1 cellular context compared by ENCODE assay signal in the genomic region with DNA sequence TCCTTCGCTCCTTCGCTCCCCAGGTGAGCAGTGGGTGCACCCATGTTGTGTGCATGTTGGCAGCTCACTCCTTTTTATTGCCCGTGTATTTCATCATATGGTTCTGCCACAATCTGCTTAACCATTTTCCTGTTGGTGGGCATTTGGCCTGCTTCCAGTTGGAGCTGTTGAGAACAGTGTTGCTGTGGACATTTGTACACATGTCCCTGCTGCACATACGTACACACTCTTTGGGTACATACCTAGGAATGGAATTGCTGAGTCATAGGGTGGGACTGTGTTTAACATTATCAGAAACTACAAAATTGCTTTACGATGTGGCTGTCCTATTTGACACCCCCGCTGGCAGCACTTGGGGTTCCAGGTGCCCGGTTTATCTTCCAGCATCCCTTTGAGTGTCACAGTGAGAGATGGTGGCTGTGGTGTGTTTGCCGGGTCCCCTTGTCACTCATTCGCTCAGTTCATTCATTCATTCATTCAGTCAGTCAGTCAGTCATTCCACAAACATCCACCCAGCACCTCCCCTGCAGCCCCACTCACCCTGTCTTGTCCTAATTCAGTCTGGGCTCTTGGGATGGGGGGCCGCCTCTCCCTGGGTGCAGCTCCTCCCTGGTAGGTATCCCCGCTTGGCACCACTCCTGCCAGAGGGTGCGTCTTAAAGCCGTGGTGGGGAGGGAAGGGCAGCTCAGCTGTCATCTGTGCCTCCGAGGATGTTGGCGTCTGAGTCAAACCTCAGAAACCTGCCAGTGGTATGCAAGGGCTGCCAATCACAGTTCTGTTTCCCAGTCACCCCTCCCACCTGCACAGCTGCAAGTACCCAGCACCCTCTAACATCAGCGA.
TF ChIP-seq lines count a peak whose summit lies in the region.

No MANE protein-coding gene starts in this region.

TF ChIP-seq in HCT116, 20 proteins besides CTCF, POLR2A, EP300 and RAD21 (continued from another document):
- no peak for TF ChIP-seq YY1 (IDR thresholded peaks at IDR 0.05; ENCODE audit: extremely low read depth, insufficient replicate concordance, low read depth, low read length)
